Comparison of ENCODE assay signal across 11 cellular contexts in the genomic region with DNA sequence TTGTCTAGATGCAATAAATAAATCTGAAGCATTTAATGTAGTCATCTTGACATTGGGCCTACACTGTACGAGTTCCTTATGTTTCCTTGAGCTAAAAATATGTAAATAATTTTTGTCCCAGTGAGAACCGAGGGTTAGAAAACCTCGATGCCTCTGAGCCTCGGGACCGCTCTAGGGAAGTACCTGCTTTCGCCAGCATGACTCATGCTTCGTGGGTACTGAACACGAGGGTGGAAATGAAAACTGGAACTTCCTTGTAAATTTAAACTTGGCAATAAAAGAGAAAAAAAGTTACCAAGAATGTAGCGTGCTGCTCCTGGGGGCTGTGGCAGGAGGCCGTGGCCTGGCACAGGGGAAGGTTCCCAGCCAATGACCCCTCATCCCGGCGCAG.
A peak's percentile ranks its signal among the peaks of the same experiment; 100 is the strongest.
DNase-seq lines count a peak whose midpoint lies in the region; ATAC-seq and TF ChIP-seq lines count a peak whose summit lies in the region.
"Had no signal": no experiment of that assay in that cellular context is flagged by ENCODE, and none has a peak within 500 bp of the region (broad histone marks: within the 10 kb centered on the region; RNA-seq: fewer than 3 reads in every experiment).

No MANE protein-coding gene starts in this region.

- H3K4me3 Mint-ChIP-seq in activated T-cell treated with anti-CD3 and anti-CD28 coated beads, Interleukin-2, amount 50 U/mL, for 24 hours = peak overlapping the region; percentile 25
- H3K4me3 Mint-ChIP-seq in activated CD4-positive, alpha-beta T cell treated with anti-CD3 and anti-CD28 coated beads, Interleukin-2, amount 10 ng/mL, durations not matched to agents 7 days and 5 days = no peak overlapping the region

- no peak for TF ChIP-seq CTCF in thyroid gland (IDR thresholded peaks at IDR 0.05)

- peak; percentile 53 for DNase-seq in activated T-cell treated with anti-CD3 and anti-CD28 coated beads, Interleukin-2, amount 50 U/mL, for 24 hours
- DNase-seq in activated T-cell treated with anti-CD3 and anti-CD28 coated beads, Interleukin-2, amount 50 U/mL, for 1 hour = no peak
- DNase-seq in activated CD4-positive, alpha-beta T cell treated with anti-CD3 and anti-CD28 coated beads, Interleukin-2, amount 10 ng/mL, durations not matched to agents 7 days and 5 days = no peak
- DNase-seq in inferior parietal cortex (ENCODE audit: extremely low spot score) (peak; percentile 20), thyroid gland (peak; percentile 26), SHP77 (lab: John Stamatoyannopoulos, UW) (no peak), NK-92 (lab: John Stamatoyannopoulos, UW; ENCODE audit: unreplicated experiment) (no peak), Right ventricle myocardium superior (no peak)
- DNase-seq: BE2C, MM.1S had no signal

- POLR2A ChIA-PET in activated CD4-positive, alpha-beta T cell treated with anti-CD3 and anti-CD28 coated beads, Interleukin-2, amount 10 ng/mL, durations not matched to agents 7 days and 5 days (lab: Charles Lee) = no interaction called here

- H3K9me3 ChIP-seq in thyroid gland = no peaks in the 10 kb centered on the region
- H3K9me3 ChIP-seq: BE2C had no signal

- peaks cover 37% of the 10 kb centered on the region for H3K36me3 Mint-ChIP-seq in activated T-cell treated with anti-CD3 and anti-CD28 coated beads, Interleukin-2, amount 50 U/mL, for 24 hours (ENCODE audit: low read depth)
- peaks cover 23% of the 10 kb centered on the region for H3K36me3 Mint-ChIP-seq in activated CD4-positive, alpha-beta T cell treated with anti-CD3 and anti-CD28 coated beads, Interleukin-2, amount 10 ng/mL, durations not matched to agents 7 days and 5 days (ENCODE audit: low read depth)

- no peaks in the 10 kb centered on the region for H3K27me3 ChIP-seq in thyroid gland
- H3K27me3 ChIP-seq: BE2C had no signal

- no peaks in the 10 kb centered on the region for H3K4me1 ChIP-seq in thyroid gland
- H3K4me1 ChIP-seq: BE2C had no signal

- peaks cover 74% of the 10 kb centered on the region for H3K4me1 Mint-ChIP-seq in activated T-cell treated with anti-CD3 and anti-CD28 coated beads, Interleukin-2, amount 50 U/mL, for 24 hours (ENCODE audit: low read depth)
- peaks cover 56% of the 10 kb centered on the region for H3K4me1 Mint-ChIP-seq in activated CD4-positive, alpha-beta T cell treated with anti-CD3 and anti-CD28 coated beads, Interleukin-2, amount 10 ng/mL, durations not matched to agents 7 days and 5 days

- H3K27ac ChIP-seq in thyroid gland = no peak overlapping the region
- H3K27ac ChIP-seq: SK-N-MC had no signal

- H3K4me3 ChIP-seq in thyroid gland (replicated peaks in 1 of 3) = no peak overlapping the region
- H3K4me3 ChIP-seq: SK-N-MC had no signal

- peak overlapping the region; percentile 92 for H3K27ac Mint-ChIP-seq in activated T-cell treated with anti-CD3 and anti-CD28 coated beads, Interleukin-2, amount 50 U/mL, for 24 hours
- H3K27ac Mint-ChIP-seq in activated CD4-positive, alpha-beta T cell treated with anti-CD3 and anti-CD28 coated beads, Interleukin-2, amount 10 ng/mL, durations not matched to agents 7 days and 5 days = peak overlapping the region; percentile 57

- no peak for TF ChIP-seq POLR2A in thyroid gland (IDR thresholded peaks at IDR 0.05)

- no peaks in the 10 kb centered on the region for H3K27me3 Mint-ChIP-seq in activated T-cell treated with anti-CD3 and anti-CD28 coated beads, Interleukin-2, amount 50 U/mL, for 24 hours
- H3K27me3 Mint-ChIP-seq in activated CD4-positive, alpha-beta T cell treated with anti-CD3 and anti-CD28 coated beads, Interleukin-2, amount 10 ng/mL, durations not matched to agents 7 days and 5 days = no peaks in the 10 kb centered on the region

- 50 to 72% methylated on average over 12 of the region's 12 CpGs for WGBS in thyroid gland, 2 donors

- H3K36me3 ChIP-seq in thyroid gland = peaks cover 7 to 10% of the 10 kb centered on the region in 2 donors
- H3K36me3 ChIP-seq: BE2C had no signal

- intact Hi-C loops in thyroid gland (cut with DNase I) = no loop called here
- intact Hi-C loops in Right ventricle myocardium superior (cut with DNase I) = no loop called here

- CTCF ChIA-PET in activated CD4-positive, alpha-beta T cell treated with anti-CD3 and anti-CD28 coated beads, Interleukin-2, amount 10 ng/mL, durations not matched to agents 7 days and 5 days (lab: Charles Lee) = no interaction called here

- no peak for ATAC-seq in Right ventricle myocardium superior (ENCODE audit: poor library complexity)

- H3K9me3 Mint-ChIP-seq in activated T-cell treated with anti-CD3 and anti-CD28 coated beads, Interleukin-2, amount 50 U/mL, for 24 hours = no peaks in the 10 kb centered on the region
- no peaks in the 10 kb centered on the region for H3K9me3 Mint-ChIP-seq in activated CD4-positive, alpha-beta T cell treated with anti-CD3 and anti-CD28 coated beads, Interleukin-2, amount 10 ng/mL, durations not matched to agents 7 days and 5 days

Comparison
In these comparisons a context has a peak if more than half of its experiments do, and no peak if none do; other contexts are left out.
1. DNase-seq: peak in activated T-cell treated with anti-CD3 and anti-CD28 coated beads, Interleukin-2, amount 50 U/mL, for 24 hours (single experiment), inferior parietal cortex (single experiment) and thyroid gland (2 of 2); none in activated T-cell treated with anti-CD3 and anti-CD28 coated beads, Interleukin-2, amount 50 U/mL, for 1 hour (single experiment), activated CD4-positive, alpha-beta T cell treated with anti-CD3 and anti-CD28 coated beads, Interleukin-2, amount 10 ng/mL, durations not matched to agents 7 days and 5 days (single experiment), SHP77 (0 of 2), NK-92 (single experiment) and Right ventricle myocardium superior (single experiment).